ENCODE assay signal across 8 cellular contexts in genomic region chr5:132227235-132227484, GRCh38. TPM values are rescaled to one million over a fixed set of nuclear protein-coding genes. Genes with fewer than 3 reads are reported as not detected.
DNase-seq lines count a peak whose midpoint lies in the region; ATAC-seq and TF ChIP-seq lines count a peak whose summit lies in the region.

No MANE protein-coding gene starts in this region.

- peak overlapping the region; percentile 93 to 95 (median 93) for H3K27ac ChIP-seq in transverse colon

- TF ChIP-seq CTCF in mesothelial cell of epicardium (IDR thresholded peaks at IDR 0.05; ENCODE audit: unreplicated experiment), result no peak
- TF ChIP-seq CTCF in transverse colon (IDR thresholded peaks at IDR 0.05), result peak in 1 of 5 experiments; percentile 40

- H3K4me3 ChIP-seq in transverse colon, result peak overlapping the region; percentile 64 to 95 (median 76)

- peaks cover 20% of the 10 kb centered on the region for H3K4me1 Mint-ChIP-seq in activated T-cell treated with anti-CD3 and anti-CD28 coated beads, Interleukin-2, amount 50 U/mL, for 4 hours (ENCODE audit: low read depth)
- peaks cover 7% of the 10 kb centered on the region for H3K4me1 Mint-ChIP-seq in central memory CD8-positive, alpha-beta T cell
- H3K4me1 Mint-ChIP-seq in mesothelial cell of epicardium, result peaks cover 51% of the 10 kb centered on the region

- H3K27me3 Mint-ChIP-seq in activated T-cell treated with anti-CD3 and anti-CD28 coated beads, Interleukin-2, amount 50 U/mL, for 4 hours (ENCODE audit: low read depth), result peaks cover 22% of the 10 kb centered on the region
- H3K27me3 Mint-ChIP-seq in central memory CD8-positive, alpha-beta T cell, result peaks cover 20% of the 10 kb centered on the region
- peaks cover 4% of the 10 kb centered on the region for H3K27me3 Mint-ChIP-seq in mesothelial cell of epicardium (ENCODE audit: low read depth)

- H3K9me3 Mint-ChIP-seq in activated T-cell treated with anti-CD3 and anti-CD28 coated beads, Interleukin-2, amount 50 U/mL, for 4 hours, result no peaks in the 10 kb centered on the region
- H3K9me3 Mint-ChIP-seq in central memory CD8-positive, alpha-beta T cell, result no peaks in the 10 kb centered on the region
- H3K9me3 Mint-ChIP-seq in mesothelial cell of epicardium, result no peaks in the 10 kb centered on the region

- no peak overlapping the region for H3K27ac Mint-ChIP-seq in central memory CD8-positive, alpha-beta T cell (ENCODE audit: low read depth)
- H3K27ac Mint-ChIP-seq in mesothelial cell of epicardium, result peak overlapping the region; percentile 64

- in situ Hi-C loops in transverse colon (cut with MboI; ENCODE audit: low pct_ligation_motif_present in 1 of 4, low pct_unique_long_range_greater_than_20kb in 1 of 4, low sequenced_read_pairs in 3 of 4), result no loop called here

- H3K9me3 ChIP-seq in transverse colon, result no peaks in the 10 kb centered on the region

- H3K36me3 ChIP-seq in transverse colon, result no peaks in the 10 kb centered on the region

- peak overlapping the region; percentile 54 for H3K4me3 Mint-ChIP-seq in activated T-cell treated with anti-CD3 and anti-CD28 coated beads, Interleukin-2, amount 50 U/mL, for 4 hours
- H3K4me3 Mint-ChIP-seq in central memory CD8-positive, alpha-beta T cell, result peak overlapping the region; percentile 19
- H3K4me3 Mint-ChIP-seq in mesothelial cell of epicardium, result peak overlapping the region; percentile 70

- no peak for TF ChIP-seq EP300 in transverse colon (IDR thresholded peaks at IDR 0.05; ENCODE audit: low read depth)

- peaks cover 2% of the 10 kb centered on the region for H3K36me3 Mint-ChIP-seq in activated T-cell treated with anti-CD3 and anti-CD28 coated beads, Interleukin-2, amount 50 U/mL, for 4 hours (ENCODE audit: insufficient read depth)
- peaks cover 3% of the 10 kb centered on the region for H3K36me3 Mint-ChIP-seq in central memory CD8-positive, alpha-beta T cell (ENCODE audit: insufficient read depth)
- no peaks in the 10 kb centered on the region for H3K36me3 Mint-ChIP-seq in mesothelial cell of epicardium

- intact Hi-C loops in transverse colon (cut with DNase I; ENCODE audit: low total_unique reads), result no loop called here

- ATAC-seq in activated T-cell treated with anti-CD3 and anti-CD28 coated beads, Interleukin-2, amount 50 U/mL, for 4 hours, result no peak
- ATAC-seq in central memory CD8-positive, alpha-beta T cell (replicated peaks; ENCODE audit: extremely low read depth, poor library complexity, severe bottlenecking), result peak; percentile 17
- ATAC-seq in HG03175 (IDR thresholded peaks at IDR 0.05; ENCODE audit: unreplicated experiment) (no peak), GM18511 (IDR thresholded peaks at IDR 0.05; ENCODE audit: unreplicated experiment) (no peak)

- no peak for DNase-seq in activated T-cell treated with anti-CD3 and anti-CD28 coated beads, Interleukin-2, amount 50 U/mL, for 4 hours
- DNase-seq in activated T-cell treated with anti-CD3 and anti-CD28 coated beads for 4 hours (no peak), mesothelial cell of epicardium (ENCODE audit: low spot score in 2 of 2, unreplicated experiment in 2 of 2) (no peak), transverse colon (no peak), SK-N-DZ (ENCODE audit: low spot score) (no peak)
- no peak for DNase-seq in central memory CD8-positive, alpha-beta T cell (ENCODE audit: low spot score in 2 of 2)

- no peaks in the 10 kb centered on the region for H3K27me3 ChIP-seq in transverse colon

- TF ChIP-seq POLR2A in transverse colon (IDR thresholded peaks at IDR 0.05), result no peak

- 0 to 1% methylated on average over 1 to 11 of the region's 13 CpGs for WGBS in transverse colon (ENCODE audit: low coverage in 1 of 2), 2 donors

- peaks cover 26 to 53% (median 39%) of the 10 kb centered on the region in 4 donors for H3K4me1 ChIP-seq in transverse colon

RNA-seq across cellular contexts. Expression of gene P4HA2, which starts 0.5 kb away (rescaled TPM):
- 1 to 10 TPM in 2 of 3 donors, under 1 TPM in 1; 0.86 to 3.5 (median 1.3) TPM for total RNA-seq in activated T-cell treated with anti-CD3 and anti-CD28 coated beads, Interleukin-2, amount 50 U/mL, for 4 hours
- total RNA-seq in mesothelial cell of epicardium (66.3 to 68.7 TPM (median 66.9 TPM) in 3 replicates), transverse colon (10 to 100 TPM; 22.1 to 53.5 (median 32.7) TPM)
- 6.1 and 6.4 TPM in 2 replicates for polyA plus RNA-seq in SK-N-DZ (2014; cell fraction: cytosol; rRNA removed)
- polyA plus RNA-seq in SK-N-DZ (2014; cell fraction: nucleus; rRNA removed), result 4.1 and 5.9 TPM in 2 replicates

RNA-seq across cellular contexts. Expression of gene PDLIM4, which starts 30.3 kb away (rescaled TPM):
- under 1 TPM; 0.32 to 0.43 (median 0.35) TPM for total RNA-seq in activated T-cell treated with anti-CD3 and anti-CD28 coated beads, Interleukin-2, amount 50 U/mL, for 4 hours
- total RNA-seq in mesothelial cell of epicardium (48.8 to 50.7 TPM (median 50.1 TPM) in 3 replicates), transverse colon (10 to 100 TPM in 3 of 4 donors, 1 to 10 TPM in 1; 9.7 to 43.4 (median 19.7) TPM)
- polyA plus RNA-seq in SK-N-DZ (2014; cell fraction: cytosol; rRNA removed), result 32.8 and 35.3 TPM in 2 replicates
- 25.6 and 37.1 TPM in 2 replicates for polyA plus RNA-seq in SK-N-DZ (2014; cell fraction: nucleus; rRNA removed)

Comparison
In these comparisons a context has a peak if more than half of its experiments do, and no peak if none do; other contexts are left out.
1. H3K4me3 Mint-ChIP-seq: peak in every context shown above with its lines; median percentile 70 in mesothelial cell of epicardium; 54 in activated T-cell treated with anti-CD3 and anti-CD28 coated beads, Interleukin-2, amount 50 U/mL, for 4 hours; 19 in central memory CD8-positive, alpha-beta T cell.
2. RNA of gene P4HA2, which starts 0.5 kb away (total RNA-seq): 66.3 to 68.7 TPM in mesothelial cell of epicardium and 22.1 to 53.5 TPM in transverse colon; 0.86 to 3.5 TPM in activated T-cell treated with anti-CD3 and anti-CD28 coated beads, Interleukin-2, amount 50 U/mL, for 4 hours; every median in the first group is over 4 times any median in the second.
3. RNA of gene PDLIM4, which starts 30.3 kb away (total RNA-seq): 48.8 to 50.7 TPM in mesothelial cell of epicardium and 9.7 to 43.4 TPM in transverse colon; 0.32 to 0.43 TPM in activated T-cell treated with anti-CD3 and anti-CD28 coated beads, Interleukin-2, amount 50 U/mL, for 4 hours; every median in the first group is over 4 times any median in the second.